In the genomic region with DNA sequence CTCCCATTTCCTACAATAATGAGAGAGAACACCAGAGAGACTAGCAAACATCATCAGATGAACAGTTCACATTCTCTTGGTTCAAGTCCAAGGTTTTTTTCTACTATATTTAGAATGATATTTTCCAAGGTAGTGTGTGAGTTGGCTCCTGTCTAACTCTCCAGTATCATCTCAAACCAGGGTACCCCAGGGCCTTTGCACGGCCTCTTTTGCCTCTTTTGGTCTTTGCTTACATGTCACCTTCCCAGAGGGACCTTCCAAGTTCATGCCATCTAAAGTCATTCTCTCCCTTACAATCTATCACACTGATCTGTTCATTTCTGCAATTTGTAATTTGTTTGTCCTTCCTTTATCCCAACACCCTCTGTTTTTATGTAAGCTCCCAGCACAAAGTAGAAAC, we compare ENCODE assay signal across 26 cellular contexts.
DNase-seq lines count a peak whose midpoint lies in the region; ATAC-seq, FAIRE-seq and TF ChIP-seq lines count a peak whose summit lies in the region.
"Had no signal": no experiment of that assay in that cellular context is flagged by ENCODE, and none has a peak within 500 bp of the region (broad histone marks: within the 10 kb centered on the region; RNA-seq: fewer than 3 reads in every experiment).

No MANE protein-coding gene starts in this region.

- no peak for DNase-seq in HCT116 (ENCODE audit: low read depth, low spot score)
- no peak for DNase-seq in K562 (ENCODE audit: extremely low read depth in 1 of 4, low spot score in 3 of 4)
- no peak for DNase-seq in stimulated activated naive B cell treated with anti-CD40 and anti-IgM and Interleukin-4, amounts not matched to agents 10 μg/mL and 1 μg/mL and 100 μg/mL, for 72 hours
- DNase-seq in activated CD4-positive, alpha-beta T cell treated with anti-CD3 and anti-CD28 coated beads, Interleukin-2, amount 10 ng/mL, durations not matched to agents 7 days and 5 days, result no peak
- no peak for DNase-seq in activated gamma-delta T cell (lab: John Stamatoyannopoulos, UW)
- DNase-seq: 8988T; BE2C; CD4-positive, alpha-beta memory T cell; CD4-positive, CD25-positive, alpha-beta regulatory T cell; CD8-positive, alpha-beta memory T cell; COR-L47; DMS 273 treated with DMSO at 0.1 percent for 48 hours; DMS153; DMS53; DMS79; DND-41; EL; GDM1 had no signal

- no peak for FAIRE-seq in K562 (lab: Jason Lieb, UNC)
- FAIRE-seq: A204.1, GM12878, GM12892, GM18507, GM19239 had no signal

- no peak overlapping the region for H3K27ac ChIP-seq in HCT116 (ENCODE audit: low read depth, low read length)
- H3K27ac ChIP-seq in K562 (ENCODE audit: extremely low read depth, low read depth, low read length), result no peak overlapping the region
- H3K27ac ChIP-seq: BLaER1 had no signal

- in situ Hi-C loops in K562 (cut with MboI), result no loop called here

- no peak for TF ChIP-seq RAD21 in HCT116 (IDR thresholded peaks at IDR 0.05; ENCODE audit: low read depth)
- TF ChIP-seq RAD21 in K562 (CRISPR knock-in tag; conservative IDR thresholded peaks at IDR 0.05 in 1 of 2, IDR thresholded peaks at IDR 0.05 in 1 of 2), result no peak

- BruUV-seq in HCT116 (replicated peaks; lab: Mats Ljungman, UMichigan), result no TSS peak
- BruUV-seq in K562 (replicated peaks; lab: Mats Ljungman, UMichigan), result no TSS peak

- H3K36me3 ChIP-seq in HCT116 (ENCODE audit: control insufficient read depth in 1 of 2, insufficient read depth in 2 of 2, low read length in 2 of 2) (no peaks in the 10 kb centered on the region), K562 (ENCODE audit: control insufficient read depth, insufficient read depth, low read length) (no peaks in the 10 kb centered on the region)
- H3K36me3 ChIP-seq: BE2C, BLaER1 had no signal

- no peaks in the 10 kb centered on the region for H3K9me2 ChIP-seq in HCT116 (ENCODE audit: insufficient read depth)

- H3K9me1 ChIP-seq in K562 (ENCODE audit: control insufficient read depth, insufficient read depth, low read length), result no peaks in the 10 kb centered on the region

- H3K79me2 ChIP-seq in HCT116 (ENCODE audit: insufficient read depth, low read length) (no peaks in the 10 kb centered on the region), K562 (ENCODE audit: control insufficient read depth, insufficient read depth, low read length) (no peaks in the 10 kb centered on the region)

- peak overlapping the region; percentile 39 for H3K27ac Mint-ChIP-seq in stimulated activated naive B cell treated with anti-CD40 and anti-IgM and Interleukin-4, amounts not matched to agents 10 μg/mL and 1 μg/mL and 100 μg/mL, for 72 hours
- H3K27ac Mint-ChIP-seq in activated CD4-positive, alpha-beta T cell treated with anti-CD3 and anti-CD28 coated beads, Interleukin-2, amount 10 ng/mL, durations not matched to agents 7 days and 5 days, result no peak overlapping the region
- H3K27ac Mint-ChIP-seq: CD14-positive monocyte; CD4-positive, alpha-beta memory T cell; CD4-positive, CD25-positive, alpha-beta regulatory T cell had no signal

- POLR2A ChIA-PET in HCT116 (lab: Charles Lee) (no interaction called here), K562 (lab: Yijun Ruan, JAX) (no interaction called here)
- POLR2A ChIA-PET in activated CD4-positive, alpha-beta T cell treated with anti-CD3 and anti-CD28 coated beads, Interleukin-2, amount 10 ng/mL, durations not matched to agents 7 days and 5 days (lab: Charles Lee), result no interaction called here

- peaks cover 5 to 7% of the 10 kb centered on the region in 2 donors for H3K4me1 Mint-ChIP-seq in stimulated activated naive B cell treated with anti-CD40 and anti-IgM and Interleukin-4, amounts not matched to agents 10 μg/mL and 1 μg/mL and 100 μg/mL, for 72 hours
- peaks cover 3% of the 10 kb centered on the region for H3K4me1 Mint-ChIP-seq in activated CD4-positive, alpha-beta T cell treated with anti-CD3 and anti-CD28 coated beads, Interleukin-2, amount 10 ng/mL, durations not matched to agents 7 days and 5 days
- H3K4me1 Mint-ChIP-seq: CD14-positive monocyte; CD8-positive, alpha-beta memory T cell had no signal

- no peaks in the 10 kb centered on the region for H4K20me1 ChIP-seq in HCT116 (ENCODE audit: insufficient read depth)
- no peaks in the 10 kb centered on the region for H4K20me1 ChIP-seq in K562 (replicated peaks; ENCODE audit: control insufficient read depth, insufficient read depth, low read length)
- H4K20me1 ChIP-seq: BLaER1 had no signal

- ATAC-seq in HCT116 (no peak), K562 (no peak), GM18858 (IDR thresholded peaks at IDR 0.05; ENCODE audit: unreplicated experiment) (no peak)
- ATAC-seq in stimulated activated naive B cell treated with anti-CD40 and anti-IgM and Interleukin-4, amounts not matched to agents 10 μg/mL and 1 μg/mL and 100 μg/mL, for 72 hours (replicated peaks), result no peak
- ATAC-seq: GM12878 had no signal

- WGBS in K562 (ENCODE audit: insufficient coverage, low coverage, missing lambda C conversion rate), result 0% methylated on average over 1 of the region's 1 CpG

- no peaks in the 10 kb centered on the region for H3K27me3 ChIP-seq in HCT116 (ENCODE audit: insufficient read depth, low read length)
- peaks cover 4 to 43% of the 10 kb centered on the region in 2 experiments; a peak in 4 of 5 replicates for H3K27me3 ChIP-seq in K562 (ENCODE audit: control insufficient read depth in 2 of 2, insufficient read depth in 2 of 2, low read length in 2 of 2)
- H3K27me3 ChIP-seq: BLaER1 had no signal

- CTCF ChIA-PET in HCT116 (lab: Charles Lee) (no interaction called here), K562 (lab: Yijun Ruan, JAX; ENCODE audit: low intra/inter-chr PET ratio) (no interaction called here)
- CTCF ChIA-PET in activated CD4-positive, alpha-beta T cell treated with anti-CD3 and anti-CD28 coated beads, Interleukin-2, amount 10 ng/mL, durations not matched to agents 7 days and 5 days (lab: Charles Lee), result no interaction called here

- RAD21 ChIA-PET in HCT116 (lab: Charles Lee; ENCODE audit: low non-redundant PET in 1 of 2, low total read pairs in 2 of 2, uncharacterized antibody in 2 of 2, unreplicated experiment in 2 of 2), result no interaction called here

- no peak for TF ChIP-seq POLR2A in HCT116 (IDR thresholded peaks at IDR 0.05; ENCODE audit: borderline replicate concordance, extremely low read depth, insufficient read depth, insufficient read length)
- no peak for TF ChIP-seq POLR2A in K562 (conservative IDR thresholded peaks at IDR 0.05)

- no peak for TF ChIP-seq CTCF in HCT116 (IDR thresholded peaks at IDR 0.05 in 2 of 3, conservative IDR thresholded peaks at IDR 0.05 in 1 of 3; ENCODE audit: borderline replicate concordance in 1 of 3, insufficient read depth in 1 of 3, low read depth in 2 of 3, low read length in 2 of 3)
- no peak for TF ChIP-seq CTCF in K562 (IDR thresholded peaks at IDR 0.05 in 2 of 3, conservative IDR thresholded peaks at IDR 0.05 in 1 of 3; ENCODE audit: insufficient read depth in 2 of 3, low read depth in 1 of 3, low read length in 3 of 3)

- intact Hi-C loops in HCT116 (cut with micrococcal nuclease), result no loop called here
- intact Hi-C loops in K562 (cut with micrococcal nuclease), result no loop called here

- H3K4me1 ChIP-seq in HCT116 (ENCODE audit: control insufficient read depth in 1 of 2, insufficient read depth in 2 of 2, low read length in 2 of 2), result peaks cover 3 to 31% of the 10 kb centered on the region in 2 experiments; a peak in 2 of 4 replicates
- no peaks in the 10 kb centered on the region for H3K4me1 ChIP-seq in K562 (replicated peaks in 1 of 2; ENCODE audit: control insufficient read depth in 2 of 2, insufficient read depth in 2 of 2, low read length in 2 of 2)
- H3K4me1 ChIP-seq: BE2C had no signal

- H3K9me3 ChIP-seq in HCT116 (ENCODE audit: control insufficient read depth in 1 of 2, insufficient read depth in 1 of 2, low read depth in 1 of 2, low read length in 2 of 2) (no peaks in the 10 kb centered on the region), K562 (replicated peaks; ENCODE audit: control insufficient read depth, insufficient read depth, low read depth, low read length) (no peaks in the 10 kb centered on the region)
- H3K9me3 ChIP-seq: BE2C, BLaER1 had no signal

- peaks cover 8 to 10% of the 10 kb centered on the region in 2 donors for H3K27me3 Mint-ChIP-seq in stimulated activated naive B cell treated with anti-CD40 and anti-IgM and Interleukin-4, amounts not matched to agents 10 μg/mL and 1 μg/mL and 100 μg/mL, for 72 hours
- peaks cover 2% of the 10 kb centered on the region for H3K27me3 Mint-ChIP-seq in activated CD4-positive, alpha-beta T cell treated with anti-CD3 and anti-CD28 coated beads, Interleukin-2, amount 10 ng/mL, durations not matched to agents 7 days and 5 days

- H3K4me3 ChIP-seq in HCT116 (replicated peaks in 1 of 2; ENCODE audit: low read depth in 1 of 2, low read length in 2 of 2) (no peak overlapping the region), K562 (no peak overlapping the region)
- H3K4me3 ChIP-seq: BLaER1, GM12878 had no signal

- no peak overlapping the region for H3K4me3 Mint-ChIP-seq in stimulated activated naive B cell treated with anti-CD40 and anti-IgM and Interleukin-4, amounts not matched to agents 10 μg/mL and 1 μg/mL and 100 μg/mL, for 72 hours
- H3K4me3 Mint-ChIP-seq in activated CD4-positive, alpha-beta T cell treated with anti-CD3 and anti-CD28 coated beads, Interleukin-2, amount 10 ng/mL, durations not matched to agents 7 days and 5 days, result no peak overlapping the region
- H3K4me3 Mint-ChIP-seq: CD4-positive, alpha-beta memory T cell; CD4-positive, CD25-positive, alpha-beta regulatory T cell; CD8-positive, alpha-beta memory T cell had no signal

- H3K9ac ChIP-seq in HCT116 (ENCODE audit: low read length) (no peak overlapping the region), K562 (ENCODE audit: insufficient read depth in 1 of 2, low read depth in 2 of 2, low read length in 2 of 2) (no peak overlapping the region)
- H3K9ac ChIP-seq: BLaER1 had no signal

- H3K4me2 ChIP-seq in HCT116 (ENCODE audit: low read length), result 0 out of 2 replicates have a peak overlapping the region, but pooled peaks have one; percentile 4
- no peak overlapping the region for H3K4me2 ChIP-seq in K562 (ENCODE audit: insufficient read depth, low read length)
- H3K4me2 ChIP-seq: BLaER1 had no signal

- H2AFZ ChIP-seq in HCT116 (ENCODE audit: low read depth, low read length, poor library complexity, severe bottlenecking) (no peak overlapping the region), K562 (ENCODE audit: low read depth, low read length) (no peak overlapping the region)

- H3K36me3 Mint-ChIP-seq in stimulated activated naive B cell treated with anti-CD40 and anti-IgM and Interleukin-4, amounts not matched to agents 10 μg/mL and 1 μg/mL and 100 μg/mL, for 72 hours, result no peaks in the 10 kb centered on the region
- no peaks in the 10 kb centered on the region for H3K36me3 Mint-ChIP-seq in activated CD4-positive, alpha-beta T cell treated with anti-CD3 and anti-CD28 coated beads, Interleukin-2, amount 10 ng/mL, durations not matched to agents 7 days and 5 days (ENCODE audit: low read depth)
- H3K36me3 Mint-ChIP-seq: CD14-positive monocyte; CD8-positive, alpha-beta memory T cell had no signal

- H3K9me3 Mint-ChIP-seq in stimulated activated naive B cell treated with anti-CD40 and anti-IgM and Interleukin-4, amounts not matched to agents 10 μg/mL and 1 μg/mL and 100 μg/mL, for 72 hours, result peaks cover 0 to 2% of the 10 kb centered on the region in 2 donors
- H3K9me3 Mint-ChIP-seq in activated CD4-positive, alpha-beta T cell treated with anti-CD3 and anti-CD28 coated beads, Interleukin-2, amount 10 ng/mL, durations not matched to agents 7 days and 5 days, result no peaks in the 10 kb centered on the region
- H3K9me3 Mint-ChIP-seq: CD4-positive, CD25-positive, alpha-beta regulatory T cell; CD8-positive, alpha-beta memory T cell had no signal

- TF ChIP-seq EP300 in K562 (IDR thresholded peaks at IDR 0.05; ENCODE audit: low read length), result no peak
